8 cellular contexts compared by ENCODE assay signal in the genomic region with DNA sequence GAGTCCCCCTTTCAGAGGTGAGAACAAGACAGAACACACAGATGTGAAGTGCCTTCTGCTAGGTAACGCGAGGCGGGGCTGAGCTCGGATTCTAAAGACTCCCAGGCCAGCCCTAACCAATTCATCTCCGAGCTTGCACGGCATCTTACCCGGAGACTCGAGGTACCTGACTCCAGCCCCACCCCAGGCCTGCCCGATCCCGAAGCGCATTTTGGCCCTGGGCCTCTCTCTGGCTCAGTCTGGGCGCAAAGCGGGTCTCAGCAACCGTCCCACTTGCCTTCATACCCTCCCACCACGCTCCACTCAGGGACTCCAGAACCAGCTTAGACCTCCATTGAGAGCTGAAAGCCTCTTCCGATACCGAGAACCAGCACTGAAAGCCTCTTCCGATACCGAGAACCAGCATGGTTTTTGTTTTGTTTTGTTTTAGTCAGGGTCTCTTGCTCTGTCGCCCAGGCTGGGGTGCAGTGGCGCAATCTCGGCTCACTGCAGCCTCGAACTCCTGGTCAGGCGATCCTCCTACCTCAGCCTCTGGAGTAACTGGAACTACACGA.
DNase-seq lines count a peak whose midpoint lies in the region; TF ChIP-seq lines count a peak whose summit lies in the region.

No MANE protein-coding gene starts in this region.

- CTCF ChIA-PET in GM10248 (lab: Yijun Ruan, JAX) = interaction anchor here (0.6 to 4.9 kb wide), 13 partner anchors 9 to 324 kb away, joined by 3 to 60 read pairs (median 3); no protein-coding TSS in a partner anchor
- CTCF ChIA-PET in HEK293 (lab: Yijun Ruan, JAX) = interaction anchor here (0.6 to 6.5 kb wide), 8 partner anchors 7 to 687 kb away, joined by 3 to 57 read pairs (median 5); a partner anchor contains a TSS

- no peaks in the 10 kb centered on the region for H3K27me3 Mint-ChIP-seq in T-helper 2 cell treated with Interferon-gamma antibody and Interleukin-4, amounts not matched to agents 5 μg/mL and 100 μg/mL, for 36 hours (ENCODE audit: low read depth)

- H3K4me3 ChIP-seq in HEK293 (ENCODE audit: low read depth, low read length) (peak overlapping the region; percentile 80), astrocyte of the spinal cord (ENCODE audit: low read depth, low read length) (peak overlapping the region; percentile 89)

- peaks cover 23% of the 10 kb centered on the region for H3K4me1 Mint-ChIP-seq in T-helper 2 cell treated with Interferon-gamma antibody and Interleukin-4, amounts not matched to agents 5 μg/mL and 100 μg/mL, for 36 hours (ENCODE audit: low read depth)

- H3K27ac Mint-ChIP-seq in T-helper 2 cell treated with Interferon-gamma antibody and Interleukin-4, amounts not matched to agents 5 μg/mL and 100 μg/mL, for 36 hours = peak overlapping the region; percentile 96

- no peaks in the 10 kb centered on the region for H3K9me3 ChIP-seq in HEK293 (ENCODE audit: control insufficient read depth, insufficient read depth, low read depth, low read length)

- no peaks in the 10 kb centered on the region for H3K4me1 ChIP-seq in HEK293 (ENCODE audit: control insufficient read depth, insufficient read depth, low read length)

- in situ Hi-C loops in astrocyte of the spinal cord (cut with HindIII; ENCODE audit: low sequenced_read_pairs) = no loop called here

- TF ChIP-seq CTCF in GM10248 (IDR thresholded peaks at IDR 0.05; ENCODE audit: control extremely low read depth, extremely low read depth, low read depth, missing control alignments) (no peak), HEK293 (tag by site-specific recombination; IDR thresholded peaks at IDR 0.05) (0 out of 2 replicates have a peak, but pooled peaks have one; percentile 46), astrocyte of the spinal cord (IDR thresholded peaks at IDR 0.05; ENCODE audit: low read depth, low read length) (no peak)

- peak overlapping the region; percentile 92 for H3K4me3 Mint-ChIP-seq in T-helper 2 cell treated with Interferon-gamma antibody and Interleukin-4, amounts not matched to agents 5 μg/mL and 100 μg/mL, for 36 hours

- peaks cover 1 to 32% of the 10 kb centered on the region in 2 experiments; a peak in 2 of 3 replicates for H3K36me3 ChIP-seq in HEK293 (ENCODE audit: control insufficient read depth in 2 of 2, insufficient read depth in 1 of 2, low read length in 2 of 2)

- DNase-seq in GM10248 (ENCODE audit: extremely low spot score) (peak; percentile 82), MV-4-11 (lab: John Stamatoyannopoulos, UW) (peak; percentile 50), astrocyte of the spinal cord (ENCODE audit: low read depth, low spot score) (peak; percentile 52), iPS-NIHi11 (ENCODE audit: low spot score) (peak; percentile 79), midbrain (lab: John Stamatoyannopoulos, UW) (no peak)
- peak; percentile 65 for DNase-seq in T-helper 2 cell treated with Interferon-gamma antibody and Interleukin-4, amounts not matched to agents 5 μg/mL and 100 μg/mL, for 36 hours (ENCODE audit: low spot score)
- DNase-seq in stimulated activated CD4-positive, alpha-beta T cell treated with anti-CD3 and anti-CD28 coated beads, Interleukin-15, amount 100 ng/mL, for 1 hour (ENCODE audit: low read depth in 1 of 2, low spot score in 1 of 2) = peak; percentile 48 to 54

- POLR2A ChIA-PET in GM10248 (lab: Yijun Ruan, JAX) = interaction anchor here (1.0 kb wide), 1 partner anchor 116 kb away, joined by 3 read pairs; no protein-coding TSS in a partner anchor
- POLR2A ChIA-PET in HEK293 (lab: Yijun Ruan, JAX) = interaction anchor here (0.5 to 3.4 kb wide), 17 partner anchors 9 to 762 kb away, joined by 3 to 20 read pairs (median 3); a partner anchor contains a TSS

- peak overlapping the region; percentile 87 for H3K27ac ChIP-seq in HEK293 (ENCODE audit: extremely low read depth, low read depth, low read length)

- no peaks in the 10 kb centered on the region for H3K9me3 Mint-ChIP-seq in T-helper 2 cell treated with Interferon-gamma antibody and Interleukin-4, amounts not matched to agents 5 μg/mL and 100 μg/mL, for 36 hours

- peaks cover 17% of the 10 kb centered on the region for H3K36me3 Mint-ChIP-seq in T-helper 2 cell treated with Interferon-gamma antibody and Interleukin-4, amounts not matched to agents 5 μg/mL and 100 μg/mL, for 36 hours (ENCODE audit: low read depth)

TF ChIP-seq in HEK293, 187 proteins besides CTCF, POLR2A, EP300 and RAD21 (continues in another document):
- TF ChIP-seq ZBTB7A (tag by site-specific recombination; IDR thresholded peaks at IDR 0.05; ENCODE audit: low read depth) (peak; percentile 90; the same call in 1 of the 2 replicates), ZNF292 (tag by site-specific recombination; IDR thresholded peaks at IDR 0.05; ENCODE audit: borderline replicate concordance, low read depth) (no peak), ZNF626 (tag by site-specific recombination; IDR thresholded peaks at IDR 0.05) (no peak), SETDB1 (IDR thresholded peaks at IDR 0.05; ENCODE audit: insufficient read length, low read length) (peak; percentile 24), ZNF548 (tag by site-specific recombination; IDR thresholded peaks at IDR 0.05) (no peak), ZNF544 (tag by site-specific recombination; IDR thresholded peaks at IDR 0.05) (no peak), GLI4 (tag by site-specific recombination; IDR thresholded peaks at IDR 0.05) (no peak), KLF1 (tag by site-specific recombination; IDR thresholded peaks at IDR 0.05) (peak; percentile 40), ZBTB1 (tag by site-specific recombination; IDR thresholded peaks at IDR 0.05) (0 out of 2 replicates have a peak, but pooled peaks have one; percentile 62), SP2 (tag by site-specific recombination; IDR thresholded peaks at IDR 0.05) (peak; percentile 49; the same call in 1 of the 2 replicates), ZFP69B (tag by site-specific recombination; IDR thresholded peaks at IDR 0.05) (no peak)
- TF ChIP-seq, protein P1, sequence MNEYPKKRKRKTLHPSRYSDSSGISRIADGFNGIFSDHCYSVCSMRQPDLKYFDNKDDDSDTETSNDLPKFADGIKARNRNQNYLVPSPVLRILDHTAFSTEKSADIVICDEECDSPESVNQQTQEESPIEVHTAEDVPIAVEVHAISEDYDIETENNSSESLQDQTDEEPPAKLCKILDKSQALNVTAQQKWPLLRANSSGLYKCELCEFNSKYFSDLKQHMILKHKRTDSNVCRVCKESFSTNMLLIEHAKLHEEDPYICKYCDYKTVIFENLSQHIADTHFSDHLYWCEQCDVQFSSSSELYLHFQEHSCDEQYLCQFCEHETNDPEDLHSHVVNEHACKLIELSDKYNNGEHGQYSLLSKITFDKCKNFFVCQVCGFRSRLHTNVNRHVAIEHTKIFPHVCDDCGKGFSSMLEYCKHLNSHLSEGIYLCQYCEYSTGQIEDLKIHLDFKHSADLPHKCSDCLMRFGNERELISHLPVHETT (tag by site-specific recombination; IDR thresholded peaks at IDR 0.05) = peak; percentile 75
- TF ChIP-seq, protein P2, sequence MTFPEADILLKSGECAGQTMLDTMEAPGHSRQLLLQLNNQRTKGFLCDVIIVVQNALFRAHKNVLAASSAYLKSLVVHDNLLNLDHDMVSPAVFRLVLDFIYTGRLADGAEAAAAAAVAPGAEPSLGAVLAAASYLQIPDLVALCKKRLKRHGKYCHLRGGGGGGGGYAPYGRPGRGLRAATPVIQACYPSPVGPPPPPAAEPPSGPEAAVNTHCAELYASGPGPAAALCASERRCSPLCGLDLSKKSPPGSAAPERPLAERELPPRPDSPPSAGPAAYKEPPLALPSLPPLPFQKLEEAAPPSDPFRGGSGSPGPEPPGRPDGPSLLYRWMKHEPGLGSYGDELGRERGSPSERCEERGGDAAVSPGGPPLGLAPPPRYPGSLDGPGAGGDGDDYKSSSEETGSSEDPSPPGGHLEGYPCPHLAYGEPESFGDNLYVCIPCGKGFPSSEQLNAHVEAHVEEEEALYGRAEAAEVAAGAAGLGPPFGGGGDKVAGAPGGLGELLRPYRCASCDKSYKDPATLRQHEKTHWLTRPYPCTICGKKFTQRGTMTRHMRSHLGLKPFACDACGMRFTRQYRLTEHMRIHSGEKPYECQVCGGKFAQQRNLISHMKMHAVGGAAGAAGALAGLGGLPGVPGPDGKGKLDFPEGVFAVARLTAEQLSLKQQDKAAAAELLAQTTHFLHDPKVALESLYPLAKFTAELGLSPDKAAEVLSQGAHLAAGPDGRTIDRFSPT (tag by site-specific recombination; IDR thresholded peaks at IDR 0.05) = no peak
- TF ChIP-seq, protein P3, sequence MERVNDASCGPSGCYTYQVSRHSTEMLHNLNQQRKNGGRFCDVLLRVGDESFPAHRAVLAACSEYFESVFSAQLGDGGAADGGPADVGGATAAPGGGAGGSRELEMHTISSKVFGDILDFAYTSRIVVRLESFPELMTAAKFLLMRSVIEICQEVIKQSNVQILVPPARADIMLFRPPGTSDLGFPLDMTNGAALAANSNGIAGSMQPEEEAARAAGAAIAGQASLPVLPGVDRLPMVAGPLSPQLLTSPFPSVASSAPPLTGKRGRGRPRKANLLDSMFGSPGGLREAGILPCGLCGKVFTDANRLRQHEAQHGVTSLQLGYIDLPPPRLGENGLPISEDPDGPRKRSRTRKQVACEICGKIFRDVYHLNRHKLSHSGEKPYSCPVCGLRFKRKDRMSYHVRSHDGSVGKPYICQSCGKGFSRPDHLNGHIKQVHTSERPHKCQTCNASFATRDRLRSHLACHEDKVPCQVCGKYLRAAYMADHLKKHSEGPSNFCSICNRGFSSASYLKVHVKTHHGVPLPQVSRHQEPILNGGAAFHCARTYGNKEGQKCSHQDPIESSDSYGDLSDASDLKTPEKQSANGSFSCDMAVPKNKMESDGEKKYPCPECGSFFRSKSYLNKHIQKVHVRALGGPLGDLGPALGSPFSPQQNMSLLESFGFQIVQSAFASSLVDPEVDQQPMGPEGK (tag by site-specific recombination; IDR thresholded peaks at IDR 0.05) = peak; percentile 23; the same call in 1 of the 2 replicates
